26 cellular contexts compared by ENCODE assay signal in genomic region chr17:18995220-18995619, GRCh38. TPM values are rescaled to one million over a fixed set of nuclear protein-coding genes. Genes with fewer than 3 reads are reported as not detected.
DNase-seq lines count a peak whose midpoint lies in the region; ATAC-seq, FAIRE-seq and TF ChIP-seq lines count a peak whose summit lies in the region.
"Had no signal": no experiment of that assay in that cellular context is flagged by ENCODE, and none has a peak within 500 bp of the region (broad histone marks: within the 10 kb centered on the region; RNA-seq: fewer than 3 reads in every experiment).

No MANE protein-coding gene starts in this region.

- no peaks in the 10 kb centered on the region for H3K27me3 ChIP-seq in SK-N-SH (ENCODE audit: insufficient read depth)
- H3K27me3 ChIP-seq in keratinocyte (ENCODE audit: control insufficient read depth, extremely low read depth, insufficient read depth, low read length), result no peaks in the 10 kb centered on the region
- H3K27me3 ChIP-seq: BE2C had no signal

- no peaks in the 10 kb centered on the region for H3K27me3 Mint-ChIP-seq in IgD-negative memory B cell
- H3K27me3 Mint-ChIP-seq in central memory CD8-positive, alpha-beta T cell, result no peaks in the 10 kb centered on the region
- no peaks in the 10 kb centered on the region for H3K27me3 Mint-ChIP-seq in naive thymus-derived CD8-positive, alpha-beta T cell
- H3K27me3 Mint-ChIP-seq: CD4-positive, alpha-beta T cell; CD8-positive, alpha-beta memory T cell had no signal

- CTCF ChIA-PET in SK-N-SH (lab: Yijun Ruan, JAX), result interaction anchor here (1.3 kb wide), 1 partner anchor 19 kb away, joined by 3 read pairs; no protein-coding TSS in a partner anchor

- no peak for DNase-seq in SK-N-SH
- no peak for DNase-seq in central memory CD8-positive, alpha-beta T cell (ENCODE audit: low spot score in 2 of 2)
- DNase-seq in keratinocyte (ENCODE audit: low read depth, low spot score), result no peak
- no peak for DNase-seq in KG1 (lab: John Stamatoyannopoulos, UW)
- DNase-seq in naive thymus-derived CD8-positive, alpha-beta T cell, result no peak
- DNase-seq: ACHN; AML-193; BE2C; CD4-positive, alpha-beta T cell; CD8-positive, alpha-beta memory T cell; DMS 273 treated with DMSO at 0.1 percent for 48 hours; DMS79; EL; GDM1; GOT3 had no signal

- H3K9me2 ChIP-seq in SK-N-SH, result no peaks in the 10 kb centered on the region

- peaks cover under 1 to 17% of the 10 kb centered on the region in 2 experiments for H3K36me3 ChIP-seq in SK-N-SH (replicated peaks in 1 of 2; ENCODE audit: control insufficient read depth in 1 of 2, insufficient read depth in 2 of 2, low read length in 1 of 2)
- peaks cover 8 to 49% of the 10 kb centered on the region in 2 experiments for H3K36me3 ChIP-seq in keratinocyte (ENCODE audit: control insufficient read depth in 2 of 2, extremely low read depth in 1 of 2, insufficient read depth in 2 of 2, low read length in 2 of 2)
- H3K36me3 ChIP-seq: BE2C, HAP-1 had no signal

- peaks cover 15% of the 10 kb centered on the region; the same call in 1 of the 2 replicates for H3K9me3 ChIP-seq in SK-N-SH
- H3K9me3 ChIP-seq in keratinocyte (ENCODE audit: control insufficient read depth, low read depth, low read length), result no peaks in the 10 kb centered on the region
- H3K9me3 ChIP-seq: BE2C had no signal

- H3K27ac Mint-ChIP-seq in IgD-negative memory B cell, result peak overlapping the region in 2 of 3 donors; percentile 35 to 67
- peak overlapping the region; percentile 59 for H3K27ac Mint-ChIP-seq in central memory CD8-positive, alpha-beta T cell (ENCODE audit: low read depth)
- no peak overlapping the region for H3K27ac Mint-ChIP-seq in naive thymus-derived CD8-positive, alpha-beta T cell
- H3K27ac Mint-ChIP-seq: CD4-positive, alpha-beta T cell had no signal

- H3K9me3 Mint-ChIP-seq in IgD-negative memory B cell, result peaks cover 0 to 3% (median 0%) of the 10 kb centered on the region in 3 donors
- H3K9me3 Mint-ChIP-seq in central memory CD8-positive, alpha-beta T cell, result peaks cover 6% of the 10 kb centered on the region
- peaks cover 0 to 12% (median 8%) of the 10 kb centered on the region in 9 donors for H3K9me3 Mint-ChIP-seq in naive thymus-derived CD8-positive, alpha-beta T cell

- TF ChIP-seq RAD21 in SK-N-SH (IDR thresholded peaks at IDR 0.05; ENCODE audit: low read length), result no peak

- H4K20me1 ChIP-seq in SK-N-SH (ENCODE audit: insufficient read depth) (no peaks in the 10 kb centered on the region), keratinocyte (ENCODE audit: control insufficient read depth, extremely low read depth, insufficient read depth, low read length) (peaks cover 55% of the 10 kb centered on the region)

- H3K4me2 ChIP-seq in SK-N-SH, result no peak overlapping the region
- H3K4me2 ChIP-seq in keratinocyte (ENCODE audit: control insufficient read depth, extremely low read depth, insufficient read depth, low read depth, low read length), result peak overlapping the region; percentile 56
- H3K4me2 ChIP-seq: BLaER1 treated with 17β-estradiol and CSF1 and Interleukin-3, amounts not matched to agents 10 nM and 100 nM had no signal

- H2AFZ ChIP-seq in SK-N-SH (ENCODE audit: low read depth), result no peak overlapping the region
- H2AFZ ChIP-seq in keratinocyte (ENCODE audit: control insufficient read depth, low read length), result no peak overlapping the region

- H3K9ac ChIP-seq in SK-N-SH (no peak overlapping the region), keratinocyte (ENCODE audit: control insufficient read depth, extremely low read depth, insufficient read depth, low read length) (no peak overlapping the region)
- H3K9ac ChIP-seq: BLaER1 treated with 17β-estradiol and CSF1 and Interleukin-3, amounts not matched to agents 10 nM and 100 nM had no signal

- peaks cover 13 to 26% (median 16%) of the 10 kb centered on the region in 3 donors for H3K4me1 Mint-ChIP-seq in IgD-negative memory B cell
- H3K4me1 Mint-ChIP-seq in central memory CD8-positive, alpha-beta T cell, result peaks cover 41% of the 10 kb centered on the region
- H3K4me1 Mint-ChIP-seq in naive thymus-derived CD8-positive, alpha-beta T cell, result peaks cover 11 to 38% (median 25%) of the 10 kb centered on the region in 4 donors

- POLR2A ChIA-PET in SK-N-SH (lab: Yijun Ruan, JAX), result no interaction called here
- POLR2A ChIA-PET in naive thymus-derived CD8-positive, alpha-beta T cell (lab: Charles Lee), result no interaction called here

- 76% methylated on average over 3 of the region's 3 CpGs for WGBS in SK-N-SH (ENCODE audit: low lambda C conversion rate)

- dilution Hi-C loops in keratinocyte (cut with MboI; ENCODE audit: extremely low pct_ligation_motif_present, low sequenced_read_pairs), result no loop called here

- H3K4me1 ChIP-seq in SK-N-SH (ENCODE audit: control insufficient read depth in 1 of 2, insufficient read depth in 2 of 2, low read depth in 1 of 2, low read length in 1 of 2) (no peaks in the 10 kb centered on the region; a peak in 1 of 4 replicates), keratinocyte (ENCODE audit: control insufficient read depth, extremely low read depth, insufficient read depth, low read length) (peaks cover 82% of the 10 kb centered on the region)
- H3K4me1 ChIP-seq: BE2C, HAP-1 had no signal

- no peak for FAIRE-seq in keratinocyte (lab: Jason Lieb, UNC)
- FAIRE-seq: A204.1, D721Med, GM12878, H54 had no signal

- peaks cover 7% of the 10 kb centered on the region for H3K9me1 ChIP-seq in keratinocyte (ENCODE audit: control insufficient read depth, extremely low read depth, insufficient read depth, low read length)

- no peak for TF ChIP-seq CTCF in SK-N-SH (IDR thresholded peaks at IDR 0.05)
- no peak for TF ChIP-seq CTCF in keratinocyte (optimal IDR thresholded peaks at IDR 0.05 in 1 of 3, IDR thresholded peaks at IDR 0.05 in 1 of 3, conservative IDR thresholded peaks at IDR 0.05 in 1 of 3; ENCODE audit: extremely low read depth in 1 of 3, insufficient read depth in 2 of 3, low read length in 3 of 3)

- H3F3A ChIP-seq in SK-N-SH (replicated peaks; ENCODE audit: insufficient read depth), result no peaks in the 10 kb centered on the region

- no peak for ATAC-seq in SK-N-SH treated with all-trans-retinoic acid at 6 μM for 48 hours
- no peak for ATAC-seq in central memory CD8-positive, alpha-beta T cell (replicated peaks; ENCODE audit: extremely low read depth, poor library complexity, severe bottlenecking)
- no peak for ATAC-seq in naive thymus-derived CD8-positive, alpha-beta T cell
- ATAC-seq in GM21447 (IDR thresholded peaks at IDR 0.05; ENCODE audit: unreplicated experiment), result no peak
- ATAC-seq: GM12878 had no signal

- H3K4me3 Mint-ChIP-seq in IgD-negative memory B cell, result no peak overlapping the region
- H3K4me3 Mint-ChIP-seq in central memory CD8-positive, alpha-beta T cell, result no peak overlapping the region
- H3K4me3 Mint-ChIP-seq in naive thymus-derived CD8-positive, alpha-beta T cell, result no peak overlapping the region
- H3K4me3 Mint-ChIP-seq: CD14-positive monocyte; CD4-positive, alpha-beta T cell; CD8-positive, alpha-beta memory T cell had no signal

- H3K4me3 ChIP-seq in SK-N-SH (ENCODE audit: low read depth in 2 of 2, low read length in 1 of 2) (no peak overlapping the region), keratinocyte (ENCODE audit: control insufficient read depth in 2 of 3, extremely low read depth in 1 of 3, insufficient read depth in 2 of 3, low read depth in 1 of 3, low read length in 3 of 3) (no peak overlapping the region)
- H3K4me3 ChIP-seq: BLaER1 treated with 17β-estradiol and CSF1 and Interleukin-3, amounts not matched to agents 10 nM and 100 nM; GM12878; HAP-1 had no signal

- H3K27ac ChIP-seq in SK-N-SH (ENCODE audit: low read depth in 2 of 2, low read length in 1 of 2), result no peak overlapping the region
- H3K27ac ChIP-seq in keratinocyte (ENCODE audit: control insufficient read depth, insufficient read depth, low read length), result no peak overlapping the region
- H3K27ac ChIP-seq: 22Rv1; BLaER1 treated with 17β-estradiol and CSF1 and Interleukin-3, amounts not matched to agents 10 nM and 100 nM had no signal

- TF ChIP-seq EP300 in SK-N-SH (IDR thresholded peaks at IDR 0.05; ENCODE audit: borderline replicate concordance in 1 of 2, low read depth in 1 of 2, low read length in 1 of 2), result no peak

- H3K36me3 Mint-ChIP-seq in IgD-negative memory B cell, result peaks cover 2% of the 10 kb centered on the region
- peaks cover 9% of the 10 kb centered on the region for H3K36me3 Mint-ChIP-seq in central memory CD8-positive, alpha-beta T cell (ENCODE audit: insufficient read depth)
- H3K36me3 Mint-ChIP-seq in naive thymus-derived CD8-positive, alpha-beta T cell, result peaks cover 2 to 9% (median 7%) of the 10 kb centered on the region in 3 donors

- H3K79me2 ChIP-seq in SK-N-SH (ENCODE audit: insufficient read depth) (peaks cover 84% of the 10 kb centered on the region), keratinocyte (ENCODE audit: control insufficient read depth, insufficient read depth, low read length) (peaks cover 96% of the 10 kb centered on the region)

RNA-seq across cellular contexts. Expression of gene FAM83G, which starts 9.3 kb away (rescaled TPM):
- 6.4 and 6.5 TPM in 2 replicates for polyA plus RNA-seq in SK-N-SH (2012; rRNA removed)
- polyA plus RNA-seq in SK-N-SH (2012; cell fraction: cytosol; rRNA removed), result 2.2 and 3.8 TPM in 2 replicates
- 13.1 and 14.0 TPM in 2 replicates for polyA plus RNA-seq in SK-N-SH (2012; cell fraction: nucleus; rRNA removed)
- polyA plus RNA-seq in IgD-negative memory B cell, result 6.8 TPM
- polyA plus RNA-seq in keratinocyte, result 23.2 to 29.8 TPM (median 23.7 TPM) in 3 replicates
- polyA plus RNA-seq in keratinocyte (2011; ENCODE audit: low read depth), result 17.7 TPM
- 15.2 and 25.5 TPM in 2 replicates for polyA plus RNA-seq in keratinocyte (2011; cell fraction: cytosol; rRNA removed)
- polyA plus RNA-seq in keratinocyte (2011; cell fraction: nucleus; rRNA removed), result 57.1 and 69.8 TPM in 2 replicates
- 30.2 and 48.6 TPM in 2 replicates for polyA plus RNA-seq in keratinocyte (2012; ENCODE audit: low replicate concordance)
- 29.1 to 51.3 TPM (median 33.1 TPM) in 3 replicates for polyA minus RNA-seq in keratinocyte
- 58.1 TPM for polyA minus RNA-seq in keratinocyte (2011; cell fraction: cytosol; rRNA and poly(A)+ RNA removed)
- 67.7 and 69.3 TPM in 2 replicates for polyA minus RNA-seq in keratinocyte (2011; cell fraction: nucleus; rRNA and poly(A)+ RNA removed)
- 1 to 10 TPM; 7.2 to 8.9 TPM for total RNA-seq in naive thymus-derived CD8-positive, alpha-beta T cell
- 1 to 10 TPM; 1.5 to 3.5 (median 1.9) TPM for polyA plus RNA-seq in naive thymus-derived CD8-positive, alpha-beta T cell

RNA-seq across cellular contexts. Expression of gene SLC5A10, which starts 43.3 kb away (rescaled TPM):
- polyA plus RNA-seq in SK-N-SH (2012; rRNA removed), result not detected in 2 replicates
- polyA plus RNA-seq in SK-N-SH (2012; cell fraction: cytosol; rRNA removed), result not detected in 2 replicates
- 0.01 TPM in 2 replicates for polyA plus RNA-seq in SK-N-SH (2012; cell fraction: nucleus; rRNA removed)
- 0.79 TPM for polyA plus RNA-seq in IgD-negative memory B cell
- 0.02 to 0.04 TPM in 2 of 3 replicates, not detected in the other for polyA plus RNA-seq in keratinocyte
- 0.07 TPM for polyA plus RNA-seq in keratinocyte (2011; ENCODE audit: low read depth)
- 0.03 TPM in 1 of 2 replicates, not detected in the other for polyA plus RNA-seq in keratinocyte (2011; cell fraction: cytosol; rRNA removed)
- 0.08 and 0.14 TPM in 2 replicates for polyA plus RNA-seq in keratinocyte (2011; cell fraction: nucleus; rRNA removed)
- 0.27 TPM in 1 of 2 replicates, not detected in the other for polyA plus RNA-seq in keratinocyte (2012; ENCODE audit: low replicate concordance)
- not detected in 3 replicates for polyA minus RNA-seq in keratinocyte
- polyA minus RNA-seq in keratinocyte (2011; cell fraction: cytosol; rRNA and poly(A)+ RNA removed), result not detected
- 0.31 and 0.32 TPM in 2 replicates for polyA minus RNA-seq in keratinocyte (2011; cell fraction: nucleus; rRNA and poly(A)+ RNA removed)
- not detected for total RNA-seq in naive thymus-derived CD8-positive, alpha-beta T cell
- polyA plus RNA-seq in naive thymus-derived CD8-positive, alpha-beta T cell, result under 1 TPM; 0.06 to 0.25 (median 0.09) TPM
- total RNA-seq: CD4-positive, alpha-beta T cell; CD8-positive, alpha-beta memory T cell had no signal
- polyA plus RNA-seq: CD8-positive, alpha-beta memory T cell had no signal

RNA-seq across cellular contexts. Expression of gene GRAP, which starts 51.5 kb away (rescaled TPM):
- polyA plus RNA-seq in SK-N-SH (2012; rRNA removed) (0.02 TPM in 1 of 2 replicates, not detected in the other), IgD-negative memory B cell (123 TPM), keratinocyte (0.02 to 0.05 TPM (median 0.03 TPM) in 3 replicates)
- 0.01 TPM in 2 replicates for polyA plus RNA-seq in SK-N-SH (2012; cell fraction: cytosol; rRNA removed)
- polyA plus RNA-seq in SK-N-SH (2012; cell fraction: nucleus; rRNA removed), result 0.25 and 0.27 TPM in 2 replicates
- not detected for polyA plus RNA-seq in keratinocyte (2011; ENCODE audit: low read depth)
- polyA plus RNA-seq in keratinocyte (2011; cell fraction: cytosol; rRNA removed), result 0.04 TPM in 1 of 2 replicates, not detected in the other
- polyA plus RNA-seq in keratinocyte (2011; cell fraction: nucleus; rRNA removed), result 0.12 TPM in 1 of 2 replicates, not detected in the other
- polyA plus RNA-seq in keratinocyte (2012; ENCODE audit: low replicate concordance), result not detected in 2 replicates
- not detected in 3 replicates for polyA minus RNA-seq in keratinocyte
- not detected for polyA minus RNA-seq in keratinocyte (2011; cell fraction: cytosol; rRNA and poly(A)+ RNA removed)
- not detected in 2 replicates for polyA minus RNA-seq in keratinocyte (2011; cell fraction: nucleus; rRNA and poly(A)+ RNA removed)
- total RNA-seq in naive thymus-derived CD8-positive, alpha-beta T cell, result 10 to 100 TPM; 65.6 to 69.9 TPM
- polyA plus RNA-seq in naive thymus-derived CD8-positive, alpha-beta T cell, result 10 to 100 TPM; 32.7 to 99.6 (median 73.1) TPM

Comparison
In these comparisons a context has a peak if more than half of its experiments do, and no peak if none do; other contexts are left out.
1. H3K27ac Mint-ChIP-seq: peak in IgD-negative memory B cell (2 of 3) and central memory CD8-positive, alpha-beta T cell (single experiment); none in naive thymus-derived CD8-positive, alpha-beta T cell (0 of 10).
2. RNA of gene GRAP, which starts 51.5 kb away (polyA plus RNA-seq): 123 TPM in IgD-negative memory B cell (single experiment) and 32.7 to 99.6 TPM in naive thymus-derived CD8-positive, alpha-beta T cell; 0.02 to 0.12 TPM in keratinocyte and 0.01 to 0.27 TPM in SK-N-SH; every median in the first group is over 10 times any median in the second.